ENCODE assay signal across 19 cellular contexts in genomic region chr1:16718908-16719533, GRCh38. TPM values are rescaled to one million over a fixed set of nuclear protein-coding genes. Genes with fewer than 3 reads are reported as not detected.
DNase-seq lines count a peak whose midpoint lies in the region; ATAC-seq and TF ChIP-seq lines count a peak whose summit lies in the region.
"Had no signal": no experiment of that assay in that cellular context is flagged by ENCODE, and none has a peak within 500 bp of the region (broad histone marks: within the 10 kb centered on the region; RNA-seq: fewer than 3 reads in every experiment).

No MANE protein-coding gene starts in this region.

- peaks cover 0 to 40% (median 4%) of the 10 kb centered on the region in 3 donors for H3K27me3 ChIP-seq in stomach
- H3K27me3 ChIP-seq in naive thymus-derived CD4-positive, alpha-beta T cell (ENCODE audit: control insufficient read depth in 2 of 2, insufficient read depth in 2 of 2, low read length in 2 of 2): no peaks in the 10 kb centered on the region

- H3K27me3 Mint-ChIP-seq in activated CD4-positive, alpha-beta T cell treated with anti-CD3 and anti-CD28 coated beads, Interleukin-2, amount 10 ng/mL, durations not matched to agents 7 days and 5 days: peaks cover 41% of the 10 kb centered on the region
- peaks cover 0 to 42% (median 7%) of the 10 kb centered on the region in 5 donors for H3K27me3 Mint-ChIP-seq in naive thymus-derived CD4-positive, alpha-beta T cell

- no peaks in the 10 kb centered on the region for H3K36me3 Mint-ChIP-seq in activated CD4-positive, alpha-beta T cell treated with anti-CD3 and anti-CD28 coated beads, Interleukin-2, amount 10 ng/mL, durations not matched to agents 7 days and 5 days (ENCODE audit: low read depth)
- H3K36me3 Mint-ChIP-seq in naive thymus-derived CD4-positive, alpha-beta T cell: no peaks in the 10 kb centered on the region
- H3K36me3 Mint-ChIP-seq: activated naive CD8-positive, alpha-beta T cell treated with anti-CD3 and anti-CD28 coated beads for 36 hours had no signal

- TF ChIP-seq POLR2A in stomach (IDR thresholded peaks at IDR 0.05): no peak

- H3K27ac Mint-ChIP-seq in activated CD4-positive, alpha-beta T cell treated with anti-CD3 and anti-CD28 coated beads, Interleukin-2, amount 10 ng/mL, durations not matched to agents 7 days and 5 days: no peak overlapping the region
- H3K27ac Mint-ChIP-seq in naive thymus-derived CD4-positive, alpha-beta T cell: peak overlapping the region in 2 of 9 donors; percentile 52 to 70
- H3K27ac Mint-ChIP-seq: activated naive CD8-positive, alpha-beta T cell treated with anti-CD3 and anti-CD28 coated beads for 36 hours; nephron progenitor cell had no signal

- no peaks in the 10 kb centered on the region for H3K36me3 ChIP-seq in OCI-LY7 (ENCODE audit: insufficient read depth, low read length)
- no peaks in the 10 kb centered on the region for H3K36me3 ChIP-seq in stomach
- no peaks in the 10 kb centered on the region for H3K36me3 ChIP-seq in naive thymus-derived CD4-positive, alpha-beta T cell (ENCODE audit: control insufficient read depth in 2 of 3, insufficient read depth in 3 of 3, low read length in 3 of 3)

- TF ChIP-seq CTCF in OCI-LY7 (conservative IDR thresholded peaks at IDR 0.05; ENCODE audit: low read length) (no peak), stomach (IDR thresholded peaks at IDR 0.05) (no peak)

- no peak overlapping the region for H3K4me3 Mint-ChIP-seq in activated CD4-positive, alpha-beta T cell treated with anti-CD3 and anti-CD28 coated beads, Interleukin-2, amount 10 ng/mL, durations not matched to agents 7 days and 5 days
- no peak overlapping the region for H3K4me3 Mint-ChIP-seq in naive thymus-derived CD4-positive, alpha-beta T cell
- H3K4me3 Mint-ChIP-seq: activated naive CD8-positive, alpha-beta T cell treated with anti-CD3 and anti-CD28 coated beads for 36 hours; nephron progenitor cell had no signal

- no peaks in the 10 kb centered on the region for H3K79me2 ChIP-seq in OCI-LY7 (ENCODE audit: insufficient read depth, low read depth, low read length)

- H3K4me1 ChIP-seq in OCI-LY7 (ENCODE audit: insufficient read depth, low read length, poor library complexity, severe bottlenecking): no peaks in the 10 kb centered on the region
- no peaks in the 10 kb centered on the region for H3K4me1 ChIP-seq in stomach
- H3K4me1 ChIP-seq in naive thymus-derived CD4-positive, alpha-beta T cell (ENCODE audit: control insufficient read depth in 2 of 2, insufficient read depth in 2 of 2, low read length in 2 of 2): no peaks in the 10 kb centered on the region
- H3K4me1 ChIP-seq: A549, Caco-2 had no signal

- H3K27ac ChIP-seq in OCI-LY7 (ENCODE audit: low read depth, low read length, poor library complexity, severe bottlenecking): no peak overlapping the region
- H3K27ac ChIP-seq in stomach: no peak overlapping the region
- no peak overlapping the region for H3K27ac ChIP-seq in naive thymus-derived CD4-positive, alpha-beta T cell (ENCODE audit: low read depth, low read length)
- H3K27ac ChIP-seq: A549, skin epidermis had no signal

- peak; percentile 6 for DNase-seq in activated CD4-positive, alpha-beta T cell treated with anti-CD3 and anti-CD28 coated beads, Interleukin-2, amount 10 ng/mL, durations not matched to agents 7 days and 5 days
- DNase-seq in activated CD4-positive, alpha-beta T cell treated with anti-CD3 and anti-CD28 coated beads for 48 hours: no peak
- DNase-seq in OCI-LY7 (ENCODE audit: low spot score) (peak; percentile 0), iPS-NIHi11 (ENCODE audit: low spot score) (peak; percentile 22), stomach (peak; percentile 24), COLO829 (ENCODE audit: low spot score) (no peak), midbrain (lab: John Stamatoyannopoulos, UW) (no peak)
- no peak for DNase-seq in naive thymus-derived CD4-positive, alpha-beta T cell
- DNase-seq: activated naive CD8-positive, alpha-beta T cell treated with anti-CD3 and anti-CD28 coated beads for 36 hours; Caco-2; central memory CD4-positive, alpha-beta T cell; hypothalamus; left ventricle myocardium superior; NCI-H187; NCI-H774; nephron progenitor cell; T-helper 9 cell had no signal

- H3K9me2 ChIP-seq in OCI-LY7 (ENCODE audit: insufficient read depth, low read length): no peaks in the 10 kb centered on the region

- H3K9me3 ChIP-seq in OCI-LY7 (ENCODE audit: low read length) (no peaks in the 10 kb centered on the region), stomach (no peaks in the 10 kb centered on the region)
- H3K9me3 ChIP-seq in naive thymus-derived CD4-positive, alpha-beta T cell (ENCODE audit: control insufficient read depth in 2 of 3, low read length in 3 of 3): no peaks in the 10 kb centered on the region
- H3K9me3 ChIP-seq: A549, Caco-2 had no signal

- CTCF ChIA-PET in activated CD4-positive, alpha-beta T cell treated with anti-CD3 and anti-CD28 coated beads, Interleukin-2, amount 10 ng/mL, durations not matched to agents 7 days and 5 days (lab: Charles Lee): no interaction called here
- CTCF ChIA-PET in OCI-LY7 (lab: Charles Lee; ENCODE audit: unreplicated experiment): no interaction called here
- CTCF ChIA-PET in naive thymus-derived CD4-positive, alpha-beta T cell (lab: Charles Lee): interaction anchor here (0.7 kb wide), 1 partner anchor 121 kb away, joined by 3 read pairs; no protein-coding TSS in a partner anchor

- H3K4me2 ChIP-seq in OCI-LY7 (ENCODE audit: low read length): no peak overlapping the region
- H3K4me2 ChIP-seq: A549 had no signal

- no TSS peak for BruUV-seq in OCI-LY7 (replicated peaks; lab: Mats Ljungman, UMichigan)

- no peaks in the 10 kb centered on the region for H4K20me1 ChIP-seq in OCI-LY7 (ENCODE audit: insufficient read depth, low read length)

- no peaks in the 10 kb centered on the region for H3K9me3 Mint-ChIP-seq in activated CD4-positive, alpha-beta T cell treated with anti-CD3 and anti-CD28 coated beads, Interleukin-2, amount 10 ng/mL, durations not matched to agents 7 days and 5 days
- no peaks in the 10 kb centered on the region for H3K9me3 Mint-ChIP-seq in naive thymus-derived CD4-positive, alpha-beta T cell
- H3K9me3 Mint-ChIP-seq: activated naive CD8-positive, alpha-beta T cell treated with anti-CD3 and anti-CD28 coated beads for 36 hours; nephron progenitor cell had no signal

- no peak for TF ChIP-seq EP300 in stomach (IDR thresholded peaks at IDR 0.05)

- H2AFZ ChIP-seq in OCI-LY7 (ENCODE audit: low read length): no peak overlapping the region

- intact Hi-C loops in OCI-LY7 (cut with micrococcal nuclease; ENCODE audit: unreplicated experiment) (no loop called here), stomach (cut with DNase I; ENCODE audit: low total_unique reads) (no loop called here)
- intact Hi-C loops in naive thymus-derived CD4-positive, alpha-beta T cell (cut with micrococcal nuclease): no loop called here

- H3K4me3 ChIP-seq in OCI-LY7 (ENCODE audit: low read depth, low read length, poor library complexity, severe bottlenecking) (no peak overlapping the region), stomach (no peak overlapping the region)
- H3K4me3 ChIP-seq in naive thymus-derived CD4-positive, alpha-beta T cell (ENCODE audit: low read length): no peak overlapping the region
- H3K4me3 ChIP-seq: A549, skin epidermis had no signal

- ATAC-seq in naive thymus-derived CD4-positive, alpha-beta T cell: no peak
- ATAC-seq: A549 had no signal

- 89 to 94% (median 91%) methylated on average over 8 of the region's 8 CpGs for WGBS in stomach, 5 donors

- H3K4me1 Mint-ChIP-seq in activated CD4-positive, alpha-beta T cell treated with anti-CD3 and anti-CD28 coated beads, Interleukin-2, amount 10 ng/mL, durations not matched to agents 7 days and 5 days: no peaks in the 10 kb centered on the region
- no peaks in the 10 kb centered on the region for H3K4me1 Mint-ChIP-seq in naive thymus-derived CD4-positive, alpha-beta T cell
- H3K4me1 Mint-ChIP-seq: activated naive CD8-positive, alpha-beta T cell treated with anti-CD3 and anti-CD28 coated beads for 36 hours had no signal

- POLR2A ChIA-PET in activated CD4-positive, alpha-beta T cell treated with anti-CD3 and anti-CD28 coated beads, Interleukin-2, amount 10 ng/mL, durations not matched to agents 7 days and 5 days (lab: Charles Lee): interaction anchor here (0.7 kb wide), 1 partner anchor 18 kb away, joined by 3 read pairs; no protein-coding TSS in a partner anchor
- POLR2A ChIA-PET in OCI-LY7 (lab: Charles Lee): no interaction called here
- POLR2A ChIA-PET in naive thymus-derived CD4-positive, alpha-beta T cell (lab: Charles Lee): no interaction called here

RNA-seq across cellular contexts. Expression of gene RNU1-4, which starts 21.3 kb away (rescaled TPM):
- 1,000 to 10,000 TPM; 2,316 to 2,477 TPM for total RNA-seq in activated CD4-positive, alpha-beta T cell treated with anti-CD3 and anti-CD28 coated beads, Interleukin-2, amount 10 ng/mL, durations not matched to agents 7 days and 5 days
- under 0.01 TPM in 2 replicates for total RNA-seq in OCI-LY7 (2014; rRNA removed; shearing (Covaris generic))
- total RNA-seq in OCI-LY7 (2022): 1,721 and 1,968 TPM in 2 replicates
- total RNA-seq in stomach: 1,000 to 10,000 TPM in 1 of 5 donors, under 1 TPM in 4; under 0.01 to 9,966 (median under 0.01) TPM
- not detected for polyA plus RNA-seq in stomach
- total RNA-seq in naive thymus-derived CD4-positive, alpha-beta T cell: 1,000 to 10,000 TPM; 2,341 to 4,458 (median 3,337) TPM
- polyA plus RNA-seq in naive thymus-derived CD4-positive, alpha-beta T cell: not detected

RNA-seq across cellular contexts. Expression of gene RNU1-3, which starts 52.3 kb away (rescaled TPM):
- 1,000 to 10,000 TPM; 2,316 to 2,477 TPM for total RNA-seq in activated CD4-positive, alpha-beta T cell treated with anti-CD3 and anti-CD28 coated beads, Interleukin-2, amount 10 ng/mL, durations not matched to agents 7 days and 5 days
- under 0.01 TPM in 2 replicates for total RNA-seq in OCI-LY7 (2014; rRNA removed; shearing (Covaris generic))
- total RNA-seq in OCI-LY7 (2022) (1,721 and 1,968 TPM in 2 replicates), stomach (1,000 to 10,000 TPM in 1 of 5 donors, under 1 TPM in 4; under 0.01 to 9,966 (median under 0.01) TPM)
- not detected for polyA plus RNA-seq in stomach
- 1,000 to 10,000 TPM; 2,341 to 4,458 (median 3,337) TPM for total RNA-seq in naive thymus-derived CD4-positive, alpha-beta T cell
- not detected for polyA plus RNA-seq in naive thymus-derived CD4-positive, alpha-beta T cell

Comparison
In these comparisons a context has a peak if more than half of its experiments do, and no peak if none do; other contexts are left out.
1. DNase-seq: peak in activated CD4-positive, alpha-beta T cell treated with anti-CD3 and anti-CD28 coated beads, Interleukin-2, amount 10 ng/mL, durations not matched to agents 7 days and 5 days (single experiment), OCI-LY7 (single experiment), iPS-NIHi11 (single experiment) and stomach (single experiment); none in activated CD4-positive, alpha-beta T cell treated with anti-CD3 and anti-CD28 coated beads for 48 hours (single experiment), COLO829 (single experiment), midbrain (single experiment) and naive thymus-derived CD4-positive, alpha-beta T cell (0 of 9).